Comparison of ENCODE assay signal across 7 cellular contexts in genomic region chr1:24724345-24725208, GRCh38. TPM values are rescaled to one million over a fixed set of nuclear protein-coding genes. Genes with fewer than 3 reads are reported as not detected.
DNase-seq lines count a peak whose midpoint lies in the region; ATAC-seq and TF ChIP-seq lines count a peak whose summit lies in the region.

No MANE protein-coding gene starts in this region.

- H3K27ac Mint-ChIP-seq in activated CD4-positive, alpha-beta memory T cell treated with anti-CD3 and anti-CD28 coated beads, Interleukin-2, amount 10 ng/mL, durations not matched to agents 7 days and 5 days: no peak overlapping the region

- H3K4me3 ChIP-seq in astrocyte of the spinal cord (ENCODE audit: low read depth, low read length) (no peak overlapping the region), tibial nerve (peak overlapping the region in 1 of 4 donors; percentile 20)

- no peak overlapping the region for H3K4me3 Mint-ChIP-seq in activated CD4-positive, alpha-beta memory T cell treated with anti-CD3 and anti-CD28 coated beads, Interleukin-2, amount 10 ng/mL, durations not matched to agents 7 days and 5 days

- peak overlapping the region; percentile 11 to 81 (median 50) for H3K27ac ChIP-seq in tibial nerve

- H3K27me3 Mint-ChIP-seq in activated CD4-positive, alpha-beta memory T cell treated with anti-CD3 and anti-CD28 coated beads, Interleukin-2, amount 10 ng/mL, durations not matched to agents 7 days and 5 days: peaks cover 2% of the 10 kb centered on the region

- no peaks in the 10 kb centered on the region for H3K36me3 Mint-ChIP-seq in activated CD4-positive, alpha-beta memory T cell treated with anti-CD3 and anti-CD28 coated beads, Interleukin-2, amount 10 ng/mL, durations not matched to agents 7 days and 5 days (ENCODE audit: low read depth)

- H3K9me3 Mint-ChIP-seq in activated CD4-positive, alpha-beta memory T cell treated with anti-CD3 and anti-CD28 coated beads, Interleukin-2, amount 10 ng/mL, durations not matched to agents 7 days and 5 days: peaks cover 4% of the 10 kb centered on the region

- no peaks in the 10 kb centered on the region for H3K36me3 ChIP-seq in tibial nerve

- peak; percentile 81 for ATAC-seq in left colon
- no peak for ATAC-seq in HG03571 (IDR thresholded peaks at IDR 0.05; ENCODE audit: unreplicated experiment)

- in situ Hi-C loops in astrocyte of the spinal cord (cut with HindIII; ENCODE audit: low sequenced_read_pairs): no loop called here

- peaks cover 0 to 59% (median 26%) of the 10 kb centered on the region in 4 donors for H3K4me1 ChIP-seq in tibial nerve

- peak; percentile 92 for DNase-seq in astrocyte of the spinal cord (ENCODE audit: low read depth, low spot score)
- DNase-seq in left colon: no peak
- no peak for DNase-seq in tibial nerve (ENCODE audit: low spot score in 2 of 2)
- no peak for DNase-seq in activated CD4-positive, alpha-beta memory T cell treated with anti-CD3 and anti-CD28 coated beads, Interleukin-2, amount 10 ng/mL, durations not matched to agents 7 days and 5 days
- no peak for DNase-seq in DMS79 treated with DMSO at 0.1 percent for 48 hours (lab: John Stamatoyannopoulos, UW)

- TF ChIP-seq RAD21 in Ishikawa (IDR thresholded peaks at IDR 0.05; ENCODE audit: low read depth): no peak

- TF ChIP-seq POLR2A in tibial nerve (IDR thresholded peaks at IDR 0.05): no peak

- CTCF ChIA-PET in activated CD4-positive, alpha-beta memory T cell treated with anti-CD3 and anti-CD28 coated beads, Interleukin-2, amount 10 ng/mL, durations not matched to agents 7 days and 5 days (lab: Charles Lee): no interaction called here

- no peaks in the 10 kb centered on the region for H3K9me3 ChIP-seq in tibial nerve

- 49 to 53% methylated on average over 12 to 13 of the region's 13 CpGs for WGBS in tibial nerve, 2 donors

- TF ChIP-seq EP300 in Ishikawa (IDR thresholded peaks at IDR 0.05; ENCODE audit: borderline replicate concordance) (no peak), tibial nerve (IDR thresholded peaks at IDR 0.05) (no peak)

- intact Hi-C loops in left colon (cut with DNase I, micrococcal nuclease): no loop called here

- H3K4me1 Mint-ChIP-seq in activated CD4-positive, alpha-beta memory T cell treated with anti-CD3 and anti-CD28 coated beads, Interleukin-2, amount 10 ng/mL, durations not matched to agents 7 days and 5 days: peaks cover 24% of the 10 kb centered on the region

- no peak for TF ChIP-seq CTCF in astrocyte of the spinal cord (IDR thresholded peaks at IDR 0.05; ENCODE audit: low read depth, low read length)
- no peak for TF ChIP-seq CTCF in tibial nerve (IDR thresholded peaks at IDR 0.05)

- no peaks in the 10 kb centered on the region for H3K27me3 ChIP-seq in tibial nerve

- POLR2A ChIA-PET in activated CD4-positive, alpha-beta memory T cell treated with anti-CD3 and anti-CD28 coated beads, Interleukin-2, amount 10 ng/mL, durations not matched to agents 7 days and 5 days (lab: Charles Lee): no interaction called here

TF ChIP-seq in Ishikawa, 13 proteins besides CTCF, POLR2A, EP300 and RAD21:
- TF ChIP-seq YY1 (IDR thresholded peaks at IDR 0.05; ENCODE audit: low read depth) (no peak), TAF1 (IDR thresholded peaks at IDR 0.05; ENCODE audit: low read depth) (no peak), ZBTB7A (IDR thresholded peaks at IDR 0.05; ENCODE audit: low read depth) (no peak), USF1 (IDR thresholded peaks at IDR 0.05) (peak; percentile 83), CEBPB (IDR thresholded peaks at IDR 0.05) (no peak), TCF12 (IDR thresholded peaks at IDR 0.05; ENCODE audit: low read depth) (no peak)

RNA-seq across cellular contexts. Expression of gene CLIC4, which starts 20.7 kb away (rescaled TPM):
- total RNA-seq in left colon (10 to 100 TPM; 39.4 to 79.8 TPM), tibial nerve (100 to 1,000 TPM; 399 to 688 (median 564) TPM)
- total RNA-seq in activated CD4-positive, alpha-beta memory T cell treated with anti-CD3 and anti-CD28 coated beads, Interleukin-2, amount 10 ng/mL, durations not matched to agents 7 days and 5 days: 10 to 100 TPM; 28.9 to 30.6 TPM

Comparison
In these comparisons a context has a peak if more than half of its experiments do, and no peak if none do; other contexts are left out.
1. RNA of gene CLIC4, which starts 20.7 kb away (total RNA-seq): 399 to 688 TPM in tibial nerve; 39.4 to 79.8 TPM in left colon and 28.9 to 30.6 TPM in activated CD4-positive, alpha-beta memory T cell treated with anti-CD3 and anti-CD28 coated beads, Interleukin-2, amount 10 ng/mL, durations not matched to agents 7 days and 5 days; every median in the first group is over 4 times any median in the second.